ENCODE assay signal across 37 cellular contexts in genomic region chr2:24875901-24876300, GRCh38.
"Had no signal": no experiment of that assay in that cellular context is flagged by ENCODE, and none has a peak within 500 bp of the region (broad histone marks: within the 10 kb centered on the region; RNA-seq: fewer than 3 reads in every experiment).

No MANE protein-coding gene starts in this region.

- H3K4me3 ChIP-seq: adrenal gland, body of pancreas, cardiac muscle cell, esophagus squamous epithelium, gastroesophageal sphincter, heart right ventricle had no signal

- H3K27me3 Mint-ChIP-seq: activated CD4-positive, alpha-beta memory T cell treated with anti-CD3 and anti-CD28 coated beads for 36 hours; activated CD4-positive, alpha-beta T cell treated with anti-CD3 and anti-CD28 coated beads for 36 hours; activated CD4-positive, alpha-beta T cell treated with anti-CD3 and anti-CD28 coated beads, Interleukin-2, amount 10 ng/mL, durations not matched to agents 24 days and 14 days; activated CD8-positive, alpha-beta memory T cell treated with anti-CD3 and anti-CD28 coated beads, Interleukin-2, amount 10 ng/mL, durations not matched to agents 7 days and 5 days; activated naive CD4-positive, alpha-beta T cell treated with anti-CD3 and anti-CD28 coated beads, Interleukin-2, amount 50 U/mL, for 24 hours; activated naive CD8-positive, alpha-beta T cell treated with anti-CD3 and anti-CD28 coated beads for 36 hours; activated naive CD8-positive, alpha-beta T cell treated with anti-CD3 and anti-CD28 coated beads, Interleukin-2, amount 50 U/mL, for 24 hours; central memory CD8-positive, alpha-beta T cell; effector memory CD8-positive, alpha-beta T cell; T-helper 17 cell had no signal

- DNase-seq: activated CD4-positive, alpha-beta memory T cell treated with anti-CD3 and anti-CD28 coated beads for 36 hours; activated CD4-positive, alpha-beta T cell treated with anti-CD3 and anti-CD28 coated beads for 36 hours; activated CD4-positive, alpha-beta T cell treated with anti-CD3 and anti-CD28 coated beads, Interleukin-2, amount 10 ng/mL, durations not matched to agents 24 days and 14 days; activated CD4-positive, CD25-positive, alpha-beta regulatory T cell; activated CD4-positive, CD25-positive, alpha-beta regulatory T cell treated with anti-CD3 and anti-CD28 coated beads, Interleukin-2, amount 50 U/mL, for 72 hours; activated CD8-positive, alpha-beta memory T cell treated with anti-CD3 and anti-CD28 coated beads, Interleukin-2, amount 10 ng/mL, durations not matched to agents 7 days and 5 days; activated CD8-positive, alpha-beta memory T cell treated with anti-CD3 and anti-CD28 coated beads, Interleukin-2, amount 50 U/mL, for 4 hours; activated CD8-positive, alpha-beta T cell treated with anti-CD3 and anti-CD28 coated beads, Interleukin-2, amount 10 ng/mL, durations not matched to agents 7 days and 5 days; activated effector memory CD4-positive, alpha-beta T cell treated with anti-CD3 and anti-CD28 coated beads, Interleukin-2, amount 50 U/mL, for 16 hours; activated naive CD4-positive, alpha-beta T cell treated with anti-CD3 and anti-CD28 coated beads for 36 hours; activated naive CD8-positive, alpha-beta T cell treated with anti-CD3 and anti-CD28 coated beads for 36 hours; activated naive CD8-positive, alpha-beta T cell treated with anti-CD3 and anti-CD28 coated beads, Interleukin-2, amount 50 U/mL, for 24 hours; activated T-cell treated with anti-CD3 and anti-CD28 coated beads, Interleukin-2, amount 50 U/mL, for 1 hour; activated T-cell treated with anti-CD3 and anti-CD28 coated beads, Interleukin-2, amount 50 U/mL, for 48 hours; amygdala; aorta; body of pancreas; cortex of kidney; dermis blood vessel endothelial cell; effector CD4-positive, alpha-beta T cell; effector memory CD8-positive, alpha-beta T cell; esophagus squamous epithelium; foreskin melanocyte; heart right ventricle; T-helper 1 cell; T-helper 17 cell; T1000; WERI-Rb-1 had no signal

- H3K9me3 Mint-ChIP-seq: activated CD4-positive, alpha-beta memory T cell treated with anti-CD3 and anti-CD28 coated beads for 36 hours; activated CD4-positive, alpha-beta T cell treated with anti-CD3 and anti-CD28 coated beads, Interleukin-2, amount 10 ng/mL, durations not matched to agents 24 days and 14 days; activated naive CD4-positive, alpha-beta T cell treated with anti-CD3 and anti-CD28 coated beads for 36 hours; activated naive CD4-positive, alpha-beta T cell treated with anti-CD3 and anti-CD28 coated beads, Interleukin-2, amount 50 U/mL, for 24 hours; activated naive CD8-positive, alpha-beta T cell treated with anti-CD3 and anti-CD28 coated beads for 36 hours; activated naive CD8-positive, alpha-beta T cell treated with anti-CD3 and anti-CD28 coated beads, Interleukin-2, amount 50 U/mL, for 24 hours; activated T-helper 1 cell treated with anti-CD3 and anti-CD28 coated beads, Interleukin-12 subunit alpha, Interleukin-12 subunit beta, Interleukin-2, Interleukin-4 antibody, amounts not matched to agents 30 ng/mL and 10 ng/mL and 1 ng/mL, durations not matched to agents 14 hours and 24 hours and 36 hours; activated T-helper 2 cell treated with anti-CD3 and anti-CD28 coated beads, Interferon-gamma antibody, Interleukin-2, Interleukin-4, amounts not matched to agents 10 μg/mL and 5 μg/mL and 100 μg/mL, durations not matched to agents 14 hours and 24 hours and 36 hours; central memory CD8-positive, alpha-beta T cell; effector memory CD8-positive, alpha-beta T cell; T-helper 2 cell treated with Interferon-gamma antibody and Interleukin-4, amounts not matched to agents 5 μg/mL and 100 μg/mL, for 36 hours had no signal

- ATAC-seq: activated CD4-positive, alpha-beta T cell treated with anti-CD3 and anti-CD28 coated beads for 36 hours; activated CD8-positive, alpha-beta memory T cell treated with anti-CD3 and anti-CD28 coated beads, Interleukin-2, amount 10 ng/mL, durations not matched to agents 7 days and 5 days; activated CD8-positive, alpha-beta T cell treated with anti-CD3 and anti-CD28 coated beads, Interleukin-2, amount 10 ng/mL, durations not matched to agents 7 days and 5 days; activated naive CD8-positive, alpha-beta T cell treated with anti-CD3 and anti-CD28 coated beads, Interleukin-2, amount 50 U/mL, for 24 hours; body of pancreas; effector memory CD8-positive, alpha-beta T cell; gastroesophageal sphincter; heart right ventricle; T-helper 17 cell had no signal

- H3K9me3 ChIP-seq: adrenal gland, body of pancreas, esophagus squamous epithelium, gastroesophageal sphincter, heart right ventricle had no signal

- H3K4me1 ChIP-seq: adrenal gland had no signal

- H3K27ac Mint-ChIP-seq: activated CD4-positive, alpha-beta memory T cell treated with anti-CD3 and anti-CD28 coated beads for 36 hours; activated CD4-positive, alpha-beta T cell treated with anti-CD3 and anti-CD28 coated beads for 36 hours; activated CD4-positive, alpha-beta T cell treated with anti-CD3 and anti-CD28 coated beads, Interleukin-2, amount 10 ng/mL, durations not matched to agents 24 days and 14 days; activated CD8-positive, alpha-beta T cell treated with anti-CD3 and anti-CD28 coated beads, Interleukin-2, amount 10 ng/mL, durations not matched to agents 7 days and 5 days; activated naive CD4-positive, alpha-beta T cell treated with anti-CD3 and anti-CD28 coated beads for 36 hours; activated naive CD4-positive, alpha-beta T cell treated with anti-CD3 and anti-CD28 coated beads, Interleukin-2, amount 50 U/mL, for 24 hours; activated naive CD8-positive, alpha-beta T cell treated with anti-CD3 and anti-CD28 coated beads for 36 hours; activated naive CD8-positive, alpha-beta T cell treated with anti-CD3 and anti-CD28 coated beads, Interleukin-2, amount 50 U/mL, for 24 hours; activated T-helper 1 cell treated with anti-CD3 and anti-CD28 coated beads, Interleukin-12 subunit alpha, Interleukin-12 subunit beta, Interleukin-2, Interleukin-4 antibody, amounts not matched to agents 30 ng/mL and 10 ng/mL and 1 ng/mL, durations not matched to agents 14 hours and 24 hours and 36 hours; activated T-helper 2 cell treated with anti-CD3 and anti-CD28 coated beads, Interferon-gamma antibody, Interleukin-2, Interleukin-4, amounts not matched to agents 10 μg/mL and 5 μg/mL and 100 μg/mL, durations not matched to agents 14 hours and 24 hours and 36 hours; effector memory CD8-positive, alpha-beta T cell; T-helper 17 cell; T-helper 2 cell treated with Interferon-gamma antibody and Interleukin-4, amounts not matched to agents 5 μg/mL and 100 μg/mL, for 36 hours had no signal

- H3K27me3 ChIP-seq: adrenal gland, body of pancreas, cardiac muscle cell, esophagus squamous epithelium, gastroesophageal sphincter, heart right ventricle had no signal

- H3K27ac ChIP-seq: body of pancreas, cardiac muscle cell, epithelial cell of prostate, WERI-Rb-1 had no signal

- H3K4me1 Mint-ChIP-seq: activated naive CD4-positive, alpha-beta T cell treated with anti-CD3 and anti-CD28 coated beads, Interleukin-2, amount 50 U/mL, for 24 hours; activated naive CD8-positive, alpha-beta T cell treated with anti-CD3 and anti-CD28 coated beads for 36 hours; activated naive CD8-positive, alpha-beta T cell treated with anti-CD3 and anti-CD28 coated beads, Interleukin-2, amount 50 U/mL, for 24 hours had no signal

- H3K36me3 ChIP-seq: adrenal gland, cardiac muscle cell, gastroesophageal sphincter, heart right ventricle had no signal

- H3K4me3 Mint-ChIP-seq: activated CD4-positive, alpha-beta memory T cell treated with anti-CD3 and anti-CD28 coated beads for 36 hours; activated CD4-positive, alpha-beta T cell treated with anti-CD3 and anti-CD28 coated beads for 36 hours; activated CD4-positive, alpha-beta T cell treated with anti-CD3 and anti-CD28 coated beads, Interleukin-2, amount 10 ng/mL, durations not matched to agents 24 days and 14 days; activated CD8-positive, alpha-beta memory T cell treated with anti-CD3 and anti-CD28 coated beads, Interleukin-2, amount 10 ng/mL, durations not matched to agents 7 days and 5 days; activated CD8-positive, alpha-beta T cell treated with anti-CD3 and anti-CD28 coated beads, Interleukin-2, amount 10 ng/mL, durations not matched to agents 7 days and 5 days; activated naive CD4-positive, alpha-beta T cell treated with anti-CD3 and anti-CD28 coated beads for 36 hours; activated naive CD4-positive, alpha-beta T cell treated with anti-CD3 and anti-CD28 coated beads, Interleukin-2, amount 50 U/mL, for 24 hours; activated naive CD8-positive, alpha-beta T cell treated with anti-CD3 and anti-CD28 coated beads for 36 hours; activated naive CD8-positive, alpha-beta T cell treated with anti-CD3 and anti-CD28 coated beads, Interleukin-2, amount 50 U/mL, for 24 hours; activated T-helper 1 cell treated with anti-CD3 and anti-CD28 coated beads, Interleukin-12 subunit alpha, Interleukin-12 subunit beta, Interleukin-2, Interleukin-4 antibody, amounts not matched to agents 30 ng/mL and 10 ng/mL and 1 ng/mL, durations not matched to agents 14 hours and 24 hours and 36 hours; central memory CD8-positive, alpha-beta T cell; effector memory CD8-positive, alpha-beta T cell; T-helper 17 cell; T-helper 2 cell treated with Interferon-gamma antibody and Interleukin-4, amounts not matched to agents 5 μg/mL and 100 μg/mL, for 36 hours had no signal
